In genomic region chr2:53455094-53455493, GRCh38 we compare ENCODE assay signal across 18 cellular contexts.
"Had no signal": no experiment of that assay in that cellular context is flagged by ENCODE, and none has a peak within 500 bp of the region (broad histone marks: within the 10 kb centered on the region; RNA-seq: fewer than 3 reads in every experiment).

No MANE protein-coding gene starts in this region.

- DNase-seq: activated CD4-positive, alpha-beta memory T cell treated with anti-CD3 and anti-CD28 coated beads, Interleukin-2, amount 10 ng/mL, durations not matched to agents 7 days and 5 days; activated CD4-positive, alpha-beta T cell treated with anti-CD3 and anti-CD28 coated beads for 4 hours; activated effector memory CD4-positive, alpha-beta T cell treated with Interleukin-2 at 50 U/mL for 16 hours; activated T-cell treated with anti-CD3 and anti-CD28 coated beads, Interleukin-2, amount 50 U/mL, for 4 hours; adrenal gland; foreskin fibroblast; glutamatergic neuron; hypothalamus; psoas muscle; spleen; T-helper 17 cell; testis; uterus had no signal

- H3K9me3 ChIP-seq: adrenal gland, psoas muscle, testis, uterus had no signal

- H3K4me3 ChIP-seq: adrenal gland, lung, psoas muscle, spleen, testis, uterus had no signal

- H3K4me1 Mint-ChIP-seq: activated CD4-positive, alpha-beta memory T cell treated with anti-CD3 and anti-CD28 coated beads, Interleukin-2, amount 10 ng/mL, durations not matched to agents 7 days and 5 days; activated naive CD4-positive, alpha-beta T cell treated with anti-CD3 and anti-CD28 coated beads, Interleukin-2, amount 50 U/mL, for 24 hours; T-helper 17 cell had no signal

- H3K27ac Mint-ChIP-seq: activated CD4-positive, alpha-beta memory T cell treated with anti-CD3 and anti-CD28 coated beads, Interleukin-2, amount 10 ng/mL, durations not matched to agents 7 days and 5 days; activated naive CD4-positive, alpha-beta T cell treated with anti-CD3 and anti-CD28 coated beads, Interleukin-2, amount 50 U/mL, for 24 hours; stimulated activated naive CD8-positive, alpha-beta T cell treated with anti-CD3 and anti-CD28 coated beads, Interleukin-15, Interleukin-2, amounts not matched to agents 100 ng/mL and 50 ng/mL, for 24 hours; T-helper 17 cell had no signal

- H3K36me3 Mint-ChIP-seq: activated naive CD4-positive, alpha-beta T cell treated with anti-CD3 and anti-CD28 coated beads, Interleukin-2, amount 50 U/mL, for 24 hours had no signal

- H3K27me3 ChIP-seq: adrenal gland, spleen, testis, uterus had no signal

- H3K36me3 ChIP-seq: adrenal gland, spleen, uterus had no signal

- H3K4me1 ChIP-seq: adrenal gland, psoas muscle, spleen, uterus had no signal

- H3K4me3 Mint-ChIP-seq: activated CD4-positive, alpha-beta memory T cell treated with anti-CD3 and anti-CD28 coated beads, Interleukin-2, amount 10 ng/mL, durations not matched to agents 7 days and 5 days; activated naive CD4-positive, alpha-beta T cell treated with anti-CD3 and anti-CD28 coated beads, Interleukin-2, amount 50 U/mL, for 24 hours; activated T-cell treated with anti-CD3 and anti-CD28 coated beads, Interleukin-2, amount 50 U/mL, for 4 hours; neural crest cell; stimulated activated naive CD8-positive, alpha-beta T cell treated with anti-CD3 and anti-CD28 coated beads, Interleukin-15, Interleukin-2, amounts not matched to agents 100 ng/mL and 50 ng/mL, for 24 hours; T-helper 17 cell had no signal

- H3K9me3 Mint-ChIP-seq: activated CD4-positive, alpha-beta memory T cell treated with anti-CD3 and anti-CD28 coated beads, Interleukin-2, amount 10 ng/mL, durations not matched to agents 7 days and 5 days; activated naive CD4-positive, alpha-beta T cell treated with anti-CD3 and anti-CD28 coated beads, Interleukin-2, amount 50 U/mL, for 24 hours; activated T-cell treated with anti-CD3 and anti-CD28 coated beads, Interleukin-2, amount 50 U/mL, for 4 hours; stimulated activated naive CD8-positive, alpha-beta T cell treated with anti-CD3 and anti-CD28 coated beads, Interleukin-15, Interleukin-2, amounts not matched to agents 100 ng/mL and 50 ng/mL, for 24 hours had no signal

- ATAC-seq: activated T-cell treated with anti-CD3 and anti-CD28 coated beads, Interleukin-2, amount 50 U/mL, for 4 hours; psoas muscle; sciatic nerve; T-helper 17 cell had no signal

- H3K27me3 Mint-ChIP-seq: activated CD4-positive, alpha-beta memory T cell treated with anti-CD3 and anti-CD28 coated beads, Interleukin-2, amount 10 ng/mL, durations not matched to agents 7 days and 5 days; activated naive CD4-positive, alpha-beta T cell treated with anti-CD3 and anti-CD28 coated beads, Interleukin-2, amount 50 U/mL, for 24 hours; stimulated activated naive CD8-positive, alpha-beta T cell treated with anti-CD3 and anti-CD28 coated beads, Interleukin-15, Interleukin-2, amounts not matched to agents 100 ng/mL and 50 ng/mL, for 24 hours; T-helper 17 cell had no signal

- H3K27ac ChIP-seq: adrenal gland, psoas muscle, spleen, testis, uterus had no signal
